Comparison of ENCODE assay signal across 17 cellular contexts in genomic region chr22:29080061-29080975, GRCh38. TPM values are rescaled to one million over a fixed set of nuclear protein-coding genes. Genes with fewer than 3 reads are reported as not detected.
DNase-seq lines count a peak whose midpoint lies in the region; ATAC-seq and TF ChIP-seq lines count a peak whose summit lies in the region.
"Had no signal": no experiment of that assay in that cellular context is flagged by ENCODE, and none has a peak within 500 bp of the region (broad histone marks: within the 10 kb centered on the region; RNA-seq: fewer than 3 reads in every experiment).

No MANE protein-coding gene starts in this region.

- H3K27me3 Mint-ChIP-seq in stimulated activated memory B cell treated with anti-CD40 and anti-IgM and Interleukin-4, amounts not matched to agents 10 μg/mL and 1 μg/mL and 100 μg/mL, for 72 hours = peaks cover 48% of the 10 kb centered on the region

- dilution Hi-C loops in mammary epithelial cell (cut with HindIII; ENCODE audit: low sequenced_read_pairs) = no loop called here

- no TSS peak for BruUV-seq in mammary epithelial cell (replicated peaks; lab: Mats Ljungman, UMichigan)

- CTCF ChIA-PET in mammary epithelial cell (lab: Charles Lee; ENCODE audit: low non-redundant PET) = no interaction called here

- intact Hi-C loops in mammary epithelial cell (cut with micrococcal nuclease) (loop anchor here (2.0 kb wide), 1 partner anchor 74 kb away; no protein-coding TSS in a partner anchor), sciatic nerve (cut with DNase I) (no loop called here)

- no peaks in the 10 kb centered on the region for H3K36me3 ChIP-seq in mammary epithelial cell (ENCODE audit: insufficient read depth, low read length)
- H3K36me3 ChIP-seq: colonic mucosa had no signal

- H3K4me1 Mint-ChIP-seq in stimulated activated memory B cell treated with anti-CD40 and anti-IgM and Interleukin-4, amounts not matched to agents 10 μg/mL and 1 μg/mL and 100 μg/mL, for 72 hours = no peaks in the 10 kb centered on the region
- H3K4me1 Mint-ChIP-seq: activated naive CD8-positive, alpha-beta T cell treated with anti-CD3 and anti-CD28 coated beads for 36 hours had no signal

- peak in 1 of 2 donors; percentile 31 for TF ChIP-seq CTCF in mammary epithelial cell (conservative IDR thresholded peaks at IDR 0.05 in 1 of 2, IDR thresholded peaks at IDR 0.05 in 1 of 2; ENCODE audit: extremely low read depth in 1 of 2, insufficient read depth in 1 of 2, low read depth in 1 of 2, low read length in 2 of 2)

- WGBS in mammary epithelial cell (ENCODE audit: low coverage, missing lambda C conversion rate) = 41% methylated on average over 7 of the region's 7 CpGs

- H3K4me3 Mint-ChIP-seq in stimulated activated memory B cell treated with anti-CD40 and anti-IgM and Interleukin-4, amounts not matched to agents 10 μg/mL and 1 μg/mL and 100 μg/mL, for 72 hours = no peak overlapping the region
- H3K4me3 Mint-ChIP-seq: activated naive CD8-positive, alpha-beta T cell treated with anti-CD3 and anti-CD28 coated beads for 36 hours; stimulated activated effector memory CD8-positive, alpha-beta T cell treated with anti-CD3 and anti-CD28 coated beads, Interleukin-12 subunit alpha, Interleukin-12 subunit beta, amount 100 ng/mL, for 72 hours; T-helper 1 cell treated with Interleukin-12 subunit alpha and Interleukin-12 subunit beta and Interleukin-4 antibody, amounts not matched to agents 30 μg/mL and 1 μg/mL, for 36 hours had no signal

- no peaks in the 10 kb centered on the region for H3K36me3 Mint-ChIP-seq in stimulated activated memory B cell treated with anti-CD40 and anti-IgM and Interleukin-4, amounts not matched to agents 10 μg/mL and 1 μg/mL and 100 μg/mL, for 72 hours
- H3K36me3 Mint-ChIP-seq: activated naive CD8-positive, alpha-beta T cell treated with anti-CD3 and anti-CD28 coated beads for 36 hours; stimulated activated effector memory CD8-positive, alpha-beta T cell treated with anti-CD3 and anti-CD28 coated beads, Interleukin-12 subunit alpha, Interleukin-12 subunit beta, amount 100 ng/mL, for 72 hours had no signal

- no peak overlapping the region for H3K9ac ChIP-seq in mammary epithelial cell (ENCODE audit: insufficient read depth, low read length)

- H3K27ac Mint-ChIP-seq in stimulated activated memory B cell treated with anti-CD40 and anti-IgM and Interleukin-4, amounts not matched to agents 10 μg/mL and 1 μg/mL and 100 μg/mL, for 72 hours = no peak overlapping the region
- H3K27ac Mint-ChIP-seq: activated naive CD8-positive, alpha-beta T cell treated with anti-CD3 and anti-CD28 coated beads for 36 hours; stimulated activated effector memory CD8-positive, alpha-beta T cell treated with anti-CD3 and anti-CD28 coated beads, Interleukin-12 subunit alpha, Interleukin-12 subunit beta, amount 100 ng/mL, for 72 hours; T-helper 1 cell treated with Interleukin-12 subunit alpha and Interleukin-12 subunit beta and Interleukin-4 antibody, amounts not matched to agents 30 μg/mL and 1 μg/mL, for 36 hours had no signal

- peak; percentile 78 for ATAC-seq in sciatic nerve
- ATAC-seq in stimulated activated memory B cell treated with anti-CD40 and anti-IgM and Interleukin-4, amounts not matched to agents 10 μg/mL and 1 μg/mL and 100 μg/mL, for 72 hours = no peak
- ATAC-seq: stimulated activated effector memory CD8-positive, alpha-beta T cell treated with anti-CD3 and anti-CD28 coated beads, Interleukin-12 subunit alpha, Interleukin-12 subunit beta, amount 100 ng/mL, for 72 hours had no signal

- H3K79me2 ChIP-seq in mammary epithelial cell (ENCODE audit: insufficient read depth, low read length) = no peaks in the 10 kb centered on the region

- in situ Hi-C loops in mammary epithelial cell (cut with MboI; ENCODE audit: low sequenced_read_pairs in 2 of 2) = no loop called here

- H3K9me3 ChIP-seq in mammary epithelial cell (replicated peaks; ENCODE audit: insufficient read depth, low read length) = no peaks in the 10 kb centered on the region
- H3K9me3 ChIP-seq: Caco-2, colonic mucosa had no signal

- H3K4me3 ChIP-seq in mammary epithelial cell (replicated peaks in 1 of 3; ENCODE audit: insufficient read depth in 1 of 3, low read depth in 2 of 3, low read length in 3 of 3) = no peak overlapping the region
- H3K4me3 ChIP-seq: colonic mucosa had no signal

- no peak overlapping the region for H3K27ac ChIP-seq in mammary epithelial cell (ENCODE audit: insufficient read depth, low read depth, low read length)
- H3K27ac ChIP-seq: colonic mucosa had no signal

- H4K20me1 ChIP-seq in mammary epithelial cell (ENCODE audit: insufficient read depth, low read length) = no peaks in the 10 kb centered on the region

- no peak overlapping the region for H2AFZ ChIP-seq in mammary epithelial cell (ENCODE audit: low read depth, low read length)

- H3K4me2 ChIP-seq in mammary epithelial cell (ENCODE audit: insufficient read depth, low read depth, low read length) = no peak overlapping the region

- no peaks in the 10 kb centered on the region for H3K9me3 Mint-ChIP-seq in stimulated activated memory B cell treated with anti-CD40 and anti-IgM and Interleukin-4, amounts not matched to agents 10 μg/mL and 1 μg/mL and 100 μg/mL, for 72 hours
- H3K9me3 Mint-ChIP-seq: activated naive CD8-positive, alpha-beta T cell treated with anti-CD3 and anti-CD28 coated beads for 36 hours; stimulated activated effector memory CD8-positive, alpha-beta T cell treated with anti-CD3 and anti-CD28 coated beads, Interleukin-12 subunit alpha, Interleukin-12 subunit beta, amount 100 ng/mL, for 72 hours; T-helper 1 cell treated with Interleukin-12 subunit alpha and Interleukin-12 subunit beta and Interleukin-4 antibody, amounts not matched to agents 30 μg/mL and 1 μg/mL, for 36 hours had no signal

- peak; percentile 50 for DNase-seq in H4 (ENCODE audit: low spot score)
- peak; percentile 80 to 96 for DNase-seq in NCI-H524 (lab: John Stamatoyannopoulos, UW)
- peak; percentile 26 for DNase-seq in mammary epithelial cell
- DNase-seq in sciatic nerve (ENCODE audit: low spot score) = no peak
- DNase-seq in SW 1271 (lab: John Stamatoyannopoulos, UW) = no peak
- no peak for DNase-seq in NCI-H510A treated with DMSO at 0.1 percent for 48 hours (lab: John Stamatoyannopoulos, UW)
- DNase-seq: activated naive CD8-positive, alpha-beta T cell treated with anti-CD3 and anti-CD28 coated beads for 36 hours; HCEC 1CT; KG1; NK-92 treated with Interleukin-12 subunit alpha and Interleukin-12 subunit beta, amount 100 ng/mL, for 24 hours; stimulated activated CD4-positive, alpha-beta T cell treated with anti-CD3 and anti-CD28 coated beads, Interleukin-1b, Interleukin-23, amount 100 ng/mL, for 48 hours had no signal

- H3K27me3 ChIP-seq in mammary epithelial cell (ENCODE audit: insufficient read depth, low read length) = no peaks in the 10 kb centered on the region
- H3K27me3 ChIP-seq: colonic mucosa had no signal

- peaks cover 5% of the 10 kb centered on the region for H3K4me1 ChIP-seq in mammary epithelial cell (ENCODE audit: insufficient read depth, low read length)
- H3K4me1 ChIP-seq: colonic mucosa had no signal

RNA-seq across cellular contexts. Expression of gene KREMEN1, which starts 7.5 kb away (rescaled TPM):
- 2.6 and 3.9 TPM in 2 replicates for total RNA-seq in H4 (2014; rRNA removed; shearing (Covaris generic))
- total RNA-seq in mammary epithelial cell (10 to 100 TPM; 11.7 to 18.7 TPM), sciatic nerve (21.5 TPM)
- 10.5 TPM for polyA plus RNA-seq in mammary epithelial cell
- 25.8 TPM for polyA minus RNA-seq in mammary epithelial cell

RNA-seq across cellular contexts. Expression of gene C22orf31, which starts 18.7 kb away (rescaled TPM):
- total RNA-seq in H4 (2014; rRNA removed; shearing (Covaris generic)) = not detected in 2 replicates
- total RNA-seq in mammary epithelial cell = not detected
- not detected for polyA plus RNA-seq in mammary epithelial cell
- not detected for polyA minus RNA-seq in mammary epithelial cell
- total RNA-seq in sciatic nerve = not detected
- total RNA-seq: activated naive CD8-positive, alpha-beta T cell treated with anti-CD3 and anti-CD28 coated beads for 36 hours; Caco-2; glomerular endothelial cell had no signal

Comparison
In these comparisons a context has a peak if more than half of its experiments do, and no peak if none do; other contexts are left out.
1. DNase-seq: peak in H4 (single experiment), NCI-H524 (2 of 2) and mammary epithelial cell (single experiment); none in sciatic nerve (single experiment), SW 1271 (0 of 2) and NCI-H510A treated with DMSO at 0.1 percent for 48 hours (single experiment).